ENCODE assay signal across 20 cellular contexts in the genomic region with DNA sequence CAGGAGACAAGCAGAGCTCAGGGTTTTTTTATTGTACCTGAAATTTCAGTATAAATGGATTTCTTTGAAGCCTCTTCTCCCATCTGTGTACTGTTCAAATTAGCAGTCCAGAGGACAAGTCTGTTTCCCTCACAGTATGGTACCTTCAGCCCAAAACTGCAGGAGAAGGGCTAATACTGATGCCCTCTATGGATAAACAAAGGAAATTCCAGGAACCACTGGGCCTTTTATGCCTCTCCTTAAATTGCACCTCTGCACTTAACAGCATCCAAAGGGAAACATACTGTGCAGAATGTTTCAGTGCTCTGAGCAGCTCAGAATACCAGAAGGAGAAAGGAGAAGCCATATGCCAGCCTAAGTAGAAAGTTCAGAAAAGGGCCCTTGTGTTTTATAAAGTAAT.
DNase-seq lines count a peak whose midpoint lies in the region; ATAC-seq and TF ChIP-seq lines count a peak whose summit lies in the region.
"Had no signal": no experiment of that assay in that cellular context is flagged by ENCODE, and none has a peak within 500 bp of the region (broad histone marks: within the 10 kb centered on the region; RNA-seq: fewer than 3 reads in every experiment).

No MANE protein-coding gene starts in this region.

- H3K27me3 Mint-ChIP-seq in WTC11 (ENCODE audit: low read depth) = peaks cover 3% of the 10 kb centered on the region
- H3K27me3 Mint-ChIP-seq in endothelial cell (ENCODE audit: unreplicated experiment) = no peaks in the 10 kb centered on the region

- H3K9me3 ChIP-seq in neuronal stem cell (replicated peaks in 1 of 2; ENCODE audit: control insufficient read depth in 2 of 2, insufficient read depth in 1 of 2, low read depth in 1 of 2, low read length in 2 of 2) = no peaks in the 10 kb centered on the region
- H3K9me3 ChIP-seq: BE2C, MG63 had no signal

- H3K36me3 Mint-ChIP-seq in WTC11 (no peaks in the 10 kb centered on the region), endothelial cell (ENCODE audit: low read depth, unreplicated experiment) (no peaks in the 10 kb centered on the region)
- H3K36me3 Mint-ChIP-seq: CD4-positive, alpha-beta memory T cell had no signal

- TF ChIP-seq CTCF in WTC11 (IDR thresholded peaks at IDR 0.05) (no peak), endothelial cell (IDR thresholded peaks at IDR 0.05; ENCODE audit: unreplicated experiment) (no peak)

- H3K27me3 ChIP-seq in neuronal stem cell (ENCODE audit: control insufficient read depth in 3 of 3, insufficient read depth in 3 of 3, low read depth in 1 of 3, low read length in 3 of 3) = no peaks in the 10 kb centered on the region

- H3K27ac Mint-ChIP-seq in WTC11 (no peak overlapping the region), endothelial cell (ENCODE audit: unreplicated experiment) (no peak overlapping the region)
- H3K27ac Mint-ChIP-seq: CD4-positive, alpha-beta memory T cell had no signal

- H3K4me3 Mint-ChIP-seq in WTC11 (no peak overlapping the region), endothelial cell (ENCODE audit: unreplicated experiment) (no peak overlapping the region)
- H3K4me3 Mint-ChIP-seq: CD4-positive, alpha-beta memory T cell had no signal

- H3K36me3 ChIP-seq in neuronal stem cell (replicated peaks in 1 of 2; ENCODE audit: control insufficient read depth in 2 of 2, insufficient read depth in 2 of 2, low read length in 2 of 2) = no peaks in the 10 kb centered on the region
- H3K36me3 ChIP-seq: BE2C, MG63 had no signal

- peak; percentile 58 for DNase-seq in DMS79 treated with DMSO at 0.1 percent for 48 hours (lab: John Stamatoyannopoulos, UW)
- no peak for DNase-seq in DMS79 (lab: John Stamatoyannopoulos, UW)
- DNase-seq in NCI-H146 treated with DMSO at 0.1 percent for 48 hours (lab: John Stamatoyannopoulos, UW; ENCODE audit: unreplicated experiment) = peak; percentile 47
- no peak for DNase-seq in WTC11 (ENCODE audit: low spot score)
- no peak for DNase-seq in neuronal stem cell (ENCODE audit: low spot score)
- DNase-seq in endothelial cell (ENCODE audit: low spot score) = no peak
- no peak for DNase-seq in left colon
- DNase-seq in activated effector memory CD4-positive, alpha-beta T cell treated with anti-CD3 and anti-CD28 coated beads, Interleukin-2, amount 50 U/mL, for 16 hours = no peak
- DNase-seq: BE2C; Calu3; CD4-positive, alpha-beta memory T cell; GOT3; Karpas-422; MG63; NCI-H1105; NCI-H2029 treated with DMSO at 0.1 percent for 48 hours; NCI-H345; SW 1271 had no signal

- H3K14ac ChIP-seq in neuronal stem cell (ENCODE audit: low read length) = no peak overlapping the region

- H2AFZ ChIP-seq in neuronal stem cell (ENCODE audit: low read length) = peak overlapping the region; percentile 7

- H3K4ac ChIP-seq in neuronal stem cell (ENCODE audit: low read length) = no peak overlapping the region

- H3K4me3 ChIP-seq in neuronal stem cell (ENCODE audit: low read length in 2 of 2) = no peak overlapping the region
- H3K4me3 ChIP-seq: MG63 had no signal

- no peak overlapping the region for H3K9ac ChIP-seq in neuronal stem cell (ENCODE audit: low read depth, low read length, poor library complexity)

- CTCF ChIA-PET in WTC11 (lab: Charles Lee) = no interaction called here

- peaks cover 18 to 57% of the 10 kb centered on the region in 2 donors for H3K4me1 ChIP-seq in neuronal stem cell (ENCODE audit: control insufficient read depth in 2 of 2, insufficient read depth in 1 of 2, low read depth in 1 of 2, low read length in 2 of 2)
- H3K4me1 ChIP-seq: BE2C had no signal

- H2AK5ac ChIP-seq in neuronal stem cell (ENCODE audit: low read depth, low read length) = no peak overlapping the region

- H4K8ac ChIP-seq in neuronal stem cell (ENCODE audit: low read depth, low read length) = no peak overlapping the region

- POLR2A ChIA-PET in WTC11 (lab: Charles Lee) = no interaction called here

- no peak overlapping the region for H3K18ac ChIP-seq in neuronal stem cell (ENCODE audit: low read length)

- no peak overlapping the region for H2BK5ac ChIP-seq in neuronal stem cell (ENCODE audit: low read length)

- no peak overlapping the region for H3K4me2 ChIP-seq in neuronal stem cell (ENCODE audit: insufficient read depth, low read length, poor library complexity, severe bottlenecking)

- ATAC-seq in WTC11 = peak; percentile 64
- ATAC-seq in left colon = no peak
- ATAC-seq: Panc1 had no signal

- no peaks in the 10 kb centered on the region for H3K9me3 Mint-ChIP-seq in WTC11
- no peaks in the 10 kb centered on the region for H3K9me3 Mint-ChIP-seq in endothelial cell (ENCODE audit: unreplicated experiment)
- H3K9me3 Mint-ChIP-seq: CD4-positive, alpha-beta memory T cell had no signal

- H4K91ac ChIP-seq in neuronal stem cell (ENCODE audit: low read depth, low read length, poor library complexity) = no peak overlapping the region

- H3K79me1 ChIP-seq in neuronal stem cell (ENCODE audit: low read depth, low read length) = no peaks in the 10 kb centered on the region

- no peak overlapping the region for H2BK120ac ChIP-seq in neuronal stem cell (ENCODE audit: low read depth, low read length)

- peaks cover 41% of the 10 kb centered on the region for H3K4me1 Mint-ChIP-seq in WTC11
- H3K4me1 Mint-ChIP-seq in endothelial cell (ENCODE audit: unreplicated experiment) = peaks cover 9% of the 10 kb centered on the region
- H3K4me1 Mint-ChIP-seq: CD4-positive, alpha-beta memory T cell had no signal

- H2BK15ac ChIP-seq in neuronal stem cell (ENCODE audit: low read length) = no peak overlapping the region

- H2BK12ac ChIP-seq in neuronal stem cell (ENCODE audit: low read length) = no peak overlapping the region

- peak overlapping the region; percentile 3 for H3K27ac ChIP-seq in neuronal stem cell (replicated peaks; ENCODE audit: low read length)
- H3K27ac ChIP-seq: 22Rv1 had no signal

- intact Hi-C loops in left colon (cut with DNase I, micrococcal nuclease) = no loop called here

- H3K23ac ChIP-seq in neuronal stem cell (ENCODE audit: low read depth, low read length, poor library complexity) = no peak overlapping the region

TF ChIP-seq in WTC11, 78 proteins besides CTCF, POLR2A, EP300 and RAD21:
- TF ChIP-seq KAT7 (CRISPR knock-in tag; IDR thresholded peaks at IDR 0.05; ENCODE audit: borderline replicate concordance) (no peak), CREM (CRISPR knock-in tag; IDR thresholded peaks at IDR 0.05) (no peak), USF1 (CRISPR knock-in tag; IDR thresholded peaks at IDR 0.05) (no peak), ZNF396 (CRISPR knock-in tag; IDR thresholded peaks at IDR 0.05; ENCODE audit: borderline replicate concordance) (no peak), GABPB1 (CRISPR knock-in tag; IDR thresholded peaks at IDR 0.05) (no peak), ZBTB21 (CRISPR knock-in tag; IDR thresholded peaks at IDR 0.05; ENCODE audit: borderline replicate concordance) (no peak), EMX1 (CRISPR knock-in tag; IDR thresholded peaks at IDR 0.05) (no peak)
- TF ChIP-seq, protein P1, sequence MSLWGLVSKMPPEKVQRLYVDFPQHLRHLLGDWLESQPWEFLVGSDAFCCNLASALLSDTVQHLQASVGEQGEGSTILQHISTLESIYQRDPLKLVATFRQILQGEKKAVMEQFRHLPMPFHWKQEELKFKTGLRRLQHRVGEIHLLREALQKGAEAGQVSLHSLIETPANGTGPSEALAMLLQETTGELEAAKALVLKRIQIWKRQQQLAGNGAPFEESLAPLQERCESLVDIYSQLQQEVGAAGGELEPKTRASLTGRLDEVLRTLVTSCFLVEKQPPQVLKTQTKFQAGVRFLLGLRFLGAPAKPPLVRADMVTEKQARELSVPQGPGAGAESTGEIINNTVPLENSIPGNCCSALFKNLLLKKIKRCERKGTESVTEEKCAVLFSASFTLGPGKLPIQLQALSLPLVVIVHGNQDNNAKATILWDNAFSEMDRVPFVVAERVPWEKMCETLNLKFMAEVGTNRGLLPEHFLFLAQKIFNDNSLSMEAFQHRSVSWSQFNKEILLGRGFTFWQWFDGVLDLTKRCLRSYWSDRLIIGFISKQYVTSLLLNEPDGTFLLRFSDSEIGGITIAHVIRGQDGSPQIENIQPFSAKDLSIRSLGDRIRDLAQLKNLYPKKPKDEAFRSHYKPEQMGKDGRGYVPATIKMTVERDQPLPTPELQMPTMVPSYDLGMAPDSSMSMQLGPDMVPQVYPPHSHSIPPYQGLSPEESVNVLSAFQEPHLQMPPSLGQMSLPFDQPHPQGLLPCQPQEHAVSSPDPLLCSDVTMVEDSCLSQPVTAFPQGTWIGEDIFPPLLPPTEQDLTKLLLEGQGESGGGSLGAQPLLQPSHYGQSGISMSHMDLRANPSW (CRISPR knock-in tag; conservative IDR thresholded peaks at IDR 0.05; ENCODE audit: low read depth) = no peak
- TF ChIP-seq, protein P2, sequence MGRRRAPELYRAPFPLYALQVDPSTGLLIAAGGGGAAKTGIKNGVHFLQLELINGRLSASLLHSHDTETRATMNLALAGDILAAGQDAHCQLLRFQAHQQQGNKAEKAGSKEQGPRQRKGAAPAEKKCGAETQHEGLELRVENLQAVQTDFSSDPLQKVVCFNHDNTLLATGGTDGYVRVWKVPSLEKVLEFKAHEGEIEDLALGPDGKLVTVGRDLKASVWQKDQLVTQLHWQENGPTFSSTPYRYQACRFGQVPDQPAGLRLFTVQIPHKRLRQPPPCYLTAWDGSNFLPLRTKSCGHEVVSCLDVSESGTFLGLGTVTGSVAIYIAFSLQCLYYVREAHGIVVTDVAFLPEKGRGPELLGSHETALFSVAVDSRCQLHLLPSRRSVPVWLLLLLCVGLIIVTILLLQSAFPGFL (CRISPR knock-in tag; IDR thresholded peaks at IDR 0.05; ENCODE audit: borderline replicate concordance) = no peak

Comparison
In these comparisons a context has a peak if more than half of its experiments do, and no peak if none do; other contexts are left out.
1. DNase-seq: peak in DMS79 treated with DMSO at 0.1 percent for 48 hours (single experiment) and NCI-H146 treated with DMSO at 0.1 percent for 48 hours (single experiment); none in DMS79 (single experiment), WTC11 (single experiment), neuronal stem cell (single experiment), endothelial cell (single experiment), left colon (0 of 2) and activated effector memory CD4-positive, alpha-beta T cell treated with anti-CD3 and anti-CD28 coated beads, Interleukin-2, amount 50 U/mL, for 16 hours (single experiment).